Comparison of ENCODE assay signal across 13 cellular contexts in the genomic region with DNA sequence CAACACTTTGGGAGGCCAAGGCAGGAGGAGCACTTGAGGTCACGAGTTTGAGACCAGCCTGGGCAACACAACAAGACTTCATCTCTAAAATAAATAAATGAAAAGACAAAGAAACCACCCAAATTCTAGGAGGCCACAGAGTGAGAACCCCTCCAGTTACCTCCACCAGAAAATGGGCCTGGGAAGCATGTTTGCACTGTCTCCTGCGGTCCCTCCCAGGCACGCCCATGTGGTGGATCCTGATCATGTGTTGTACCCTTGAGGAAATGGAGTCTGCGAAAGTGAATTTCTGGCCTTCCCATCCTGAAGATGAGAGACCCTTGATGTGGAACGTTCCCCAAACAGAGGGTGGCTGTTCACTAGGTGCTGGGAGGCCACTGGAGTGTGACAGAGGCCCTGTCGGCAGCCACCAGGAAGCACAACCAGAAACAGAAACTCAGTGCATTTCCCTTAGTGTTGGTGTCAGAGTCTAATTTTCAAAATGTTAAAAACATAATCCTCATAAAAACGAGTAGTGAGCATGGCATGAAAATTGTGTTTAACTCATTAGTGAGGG.
DNase-seq lines count a peak whose midpoint lies in the region; ATAC-seq lines count a peak whose summit lies in the region.
"Had no signal": no experiment of that assay in that cellular context is flagged by ENCODE, and none has a peak within 500 bp of the region (broad histone marks: within the 10 kb centered on the region; RNA-seq: fewer than 3 reads in every experiment).

No MANE protein-coding gene starts in this region.

- no peak for DNase-seq in activated naive CD4-positive, alpha-beta T cell treated with Interleukin-2 at 50 U/mL for 16 hours
- no peak for DNase-seq in stimulated activated CD8-positive, alpha-beta memory T cell treated with anti-CD3 and anti-CD28 coated beads, Interleukin-4, amount 100 ng/mL, for 48 hours
- DNase-seq in NCI-H2227 (lab: John Stamatoyannopoulos, UW; ENCODE audit: unreplicated experiment) (no peak), activated gamma-delta T cell (lab: John Stamatoyannopoulos, UW) (no peak)
- DNase-seq: activated CD8-positive, alpha-beta T cell treated with anti-CD3 and anti-CD28 coated beads for 36 hours; activated naive CD8-positive, alpha-beta T cell treated with anti-CD3 and anti-CD28 coated beads, Interleukin-2, amount 10 ng/mL, durations not matched to agents 7 days and 5 days; DMS153; immature natural killer cell; NCI-H1436 treated with DMSO at 0.1 percent for 48 hours; uterus had no signal

- ATAC-seq in GM19025 (IDR thresholded peaks at IDR 0.05; ENCODE audit: low read depth, unreplicated experiment) (peak; percentile 57), HG02610 (IDR thresholded peaks at IDR 0.05; ENCODE audit: unreplicated experiment) (peak; percentile 68), HG03521 (IDR thresholded peaks at IDR 0.05; ENCODE audit: unreplicated experiment) (peak; percentile 67)
- ATAC-seq: activated CD8-positive, alpha-beta T cell treated with anti-CD3 and anti-CD28 coated beads for 36 hours had no signal
